1 cellular context compared by ENCODE assay signal in genomic region chr17:1492249-1493206, GRCh38.
TF ChIP-seq lines count a peak whose summit lies in the region.

Gene MYO1C (minus strand): TSS chr17:1492686. CDS start chr17:1492487, 199 bp downstream.

TF ChIP-seq in HepG2, 621 proteins besides CTCF, POLR2A, EP300 and RAD21 (continued from another document and continues in another):
- no peak for TF ChIP-seq ZNF407 (CRISPR knock-in tag; IDR thresholded peaks at IDR 0.05; ENCODE audit: not compliant biosample characterization)
- no peak for TF ChIP-seq BCL3 (CRISPR knock-in tag; IDR thresholded peaks at IDR 0.05)
- TF ChIP-seq ZNF740 (CRISPR knock-in tag; IDR thresholded peaks at IDR 0.05) = no peak
- 0 out of 2 replicates have a peak, but pooled peaks have one; percentile 23 for TF ChIP-seq RBFOX2 (IDR thresholded peaks at IDR 0.05; ENCODE audit: low read depth, low read length)
- 0 out of 2 replicates have a peak, but pooled peaks have one; percentile 56 for TF ChIP-seq ZFX (CRISPR knock-in tag; IDR thresholded peaks at IDR 0.05; ENCODE audit: low read depth)
- TF ChIP-seq GMEB2 (CRISPR knock-in tag; IDR thresholded peaks at IDR 0.05; ENCODE audit: low read depth) = no peak
- TF ChIP-seq ZNF333 (CRISPR knock-in tag; IDR thresholded peaks at IDR 0.05; ENCODE audit: borderline replicate concordance) = peak; percentile 59; the same call in 1 of the 2 replicates
- no peak for TF ChIP-seq SALL1 (CRISPR knock-in tag; IDR thresholded peaks at IDR 0.05)
- TF ChIP-seq ZZZ3 (CRISPR knock-in tag; IDR thresholded peaks at IDR 0.05; ENCODE audit: borderline replicate concordance) = 0 out of 2 replicates have a peak, but pooled peaks have one; percentile 35
- no peak for TF ChIP-seq CREM (IDR thresholded peaks at IDR 0.05)
- TF ChIP-seq CREM (CRISPR knock-in tag; IDR thresholded peaks at IDR 0.05) = no peak
- no peak for TF ChIP-seq SIN3A (IDR thresholded peaks at IDR 0.05; ENCODE audit: borderline replicate concordance, low read depth, low read length)
- TF ChIP-seq KAT8 (CRISPR knock-in tag; IDR thresholded peaks at IDR 0.05) = no peak
- no peak for TF ChIP-seq U2AF2 (IDR thresholded peaks at IDR 0.05; ENCODE audit: low read depth, low read length)
- no peak for TF ChIP-seq ELK4 (CRISPR knock-in tag; IDR thresholded peaks at IDR 0.05; ENCODE audit: borderline replicate concordance)
- TF ChIP-seq ZNF704 (CRISPR knock-in tag; IDR thresholded peaks at IDR 0.05; ENCODE audit: borderline replicate concordance) = 0 out of 2 replicates have a peak, but pooled peaks have one; percentile 28
- TF ChIP-seq ZNF567 (CRISPR knock-in tag; IDR thresholded peaks at IDR 0.05; ENCODE audit: borderline replicate concordance) = peak; percentile 7; the same call in 1 of the 2 replicates
- TF ChIP-seq ZNF468 (CRISPR knock-in tag; IDR thresholded peaks at IDR 0.05) = no peak
- 0 out of 2 replicates have a peak, but pooled peaks have one; percentile 50 for TF ChIP-seq ZNF296 (CRISPR knock-in tag; conservative IDR thresholded peaks at IDR 0.05)
- TF ChIP-seq ZNF350 (CRISPR knock-in tag; IDR thresholded peaks at IDR 0.05; ENCODE audit: borderline replicate concordance, low read depth) = 0 out of 2 replicates have a peak, but pooled peaks have one; percentile 19
- no peak for TF ChIP-seq ZBTB37 (CRISPR knock-in tag; IDR thresholded peaks at IDR 0.05)
- no peak for TF ChIP-seq NFIC (IDR thresholded peaks at IDR 0.05; ENCODE audit: low read length)
- TF ChIP-seq ZNF232 (CRISPR knock-in tag; IDR thresholded peaks at IDR 0.05; ENCODE audit: borderline replicate concordance) = no peak
- TF ChIP-seq ZSCAN22 (CRISPR knock-in tag; IDR thresholded peaks at IDR 0.05) = no peak
- no peak for TF ChIP-seq ZNF431 (CRISPR knock-in tag; IDR thresholded peaks at IDR 0.05; ENCODE audit: borderline replicate concordance, low read depth)
- TF ChIP-seq JDP2 (CRISPR knock-in tag; IDR thresholded peaks at IDR 0.05; ENCODE audit: borderline replicate concordance) = no peak
- no peak for TF ChIP-seq RBM22 (optimal IDR thresholded peaks at IDR 0.05; ENCODE audit: low read length)
- TF ChIP-seq TP53 (CRISPR knock-in tag; conservative IDR thresholded peaks at IDR 0.05) = no peak
- no peak for TF ChIP-seq NBN (conservative IDR thresholded peaks at IDR 0.05)
- no peak for TF ChIP-seq HNF4A (CRISPR knock-in tag; IDR thresholded peaks at IDR 0.05)
- 0 out of 2 replicates have a peak, but pooled peaks have one; percentile 41 for TF ChIP-seq ZBTB46 (CRISPR knock-in tag; IDR thresholded peaks at IDR 0.05; ENCODE audit: borderline replicate concordance)
- TF ChIP-seq ATF3 (CRISPR knock-in tag; IDR thresholded peaks at IDR 0.05) = no peak
- no peak for TF ChIP-seq ZNF292 (CRISPR knock-in tag; IDR thresholded peaks at IDR 0.05; ENCODE audit: borderline replicate concordance, low read depth)
- no peak for TF ChIP-seq ZNF446 (CRISPR knock-in tag; IDR thresholded peaks at IDR 0.05)
- no peak for TF ChIP-seq ZBTB39 (CRISPR knock-in tag; IDR thresholded peaks at IDR 0.05)
- no peak for TF ChIP-seq ZNF18 (CRISPR knock-in tag; IDR thresholded peaks at IDR 0.05; ENCODE audit: insufficient replicate concordance)
- TF ChIP-seq ATRX (CRISPR knock-in tag; IDR thresholded peaks at IDR 0.05; ENCODE audit: borderline replicate concordance) = no peak
